ENCODE assay signal across 11 cellular contexts in the genomic region with DNA sequence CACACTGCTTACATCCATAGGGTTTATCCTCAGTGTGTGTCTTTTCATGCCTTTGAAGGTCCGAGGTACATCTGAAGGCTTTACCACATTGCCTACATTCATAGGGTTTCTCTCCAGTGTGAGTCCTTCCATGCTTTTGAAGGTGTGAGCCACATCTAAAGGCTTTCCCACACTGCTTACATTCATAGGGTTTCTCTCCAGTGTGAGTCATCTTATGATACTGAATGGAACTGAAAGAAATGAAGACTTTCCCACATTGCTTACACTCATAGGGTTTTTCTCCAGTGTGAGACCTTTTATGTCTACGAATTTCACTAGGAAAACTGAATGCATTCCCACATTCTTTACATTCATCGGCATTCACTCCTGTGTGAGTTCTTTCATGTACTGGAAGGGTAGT.
"Had no signal": no experiment of that assay in that cellular context is flagged by ENCODE, and none has a peak within 500 bp of the region (broad histone marks: within the 10 kb centered on the region; RNA-seq: fewer than 3 reads in every experiment).

No MANE protein-coding gene starts in this region.

- H3K9me3 ChIP-seq: pancreas, thyroid gland had no signal

- DNase-seq: activated CD4-positive, alpha-beta T cell treated with anti-CD3 and anti-CD28 coated beads, Interleukin-2, amount 50 U/mL, for 4 hours; activated CD8-positive, alpha-beta memory T cell treated with anti-CD3 and anti-CD28 coated beads, Interleukin-2, amount 10 ng/mL, durations not matched to agents 7 days and 5 days; activated effector memory CD4-positive, alpha-beta T cell treated with anti-CD3 and anti-CD28 coated beads, Interleukin-2, amount 50 U/mL, for 16 hours; activated T-cell treated with anti-CD3 and anti-CD28 coated beads, Interleukin-2, amount 50 U/mL, for 24 hours; anterior cingulate cortex; pancreas; small intestine; thyroid gland had no signal

- H3K4me3 ChIP-seq: pancreas, thyroid gland had no signal

- H3K27me3 Mint-ChIP-seq: activated CD8-positive, alpha-beta memory T cell treated with anti-CD3 and anti-CD28 coated beads, Interleukin-2, amount 10 ng/mL, durations not matched to agents 7 days and 5 days; activated naive CD8-positive, alpha-beta T cell; activated T-cell treated with anti-CD3 and anti-CD28 coated beads, Interleukin-2, amount 50 U/mL, for 24 hours had no signal

- H3K27me3 ChIP-seq: pancreas, thyroid gland had no signal

- H3K4me3 Mint-ChIP-seq: activated CD8-positive, alpha-beta memory T cell treated with anti-CD3 and anti-CD28 coated beads, Interleukin-2, amount 10 ng/mL, durations not matched to agents 7 days and 5 days; activated naive CD8-positive, alpha-beta T cell; activated T-cell treated with anti-CD3 and anti-CD28 coated beads, Interleukin-2, amount 50 U/mL, for 24 hours; mesothelial cell of epicardium; T-helper 2 cell treated with Interferon-gamma antibody and Interleukin-4, amounts not matched to agents 5 μg/mL and 100 μg/mL, for 36 hours had no signal

- H3K27ac Mint-ChIP-seq: activated CD8-positive, alpha-beta memory T cell treated with anti-CD3 and anti-CD28 coated beads, Interleukin-2, amount 10 ng/mL, durations not matched to agents 7 days and 5 days; activated naive CD8-positive, alpha-beta T cell; activated T-cell treated with anti-CD3 and anti-CD28 coated beads, Interleukin-2, amount 50 U/mL, for 24 hours; mesothelial cell of epicardium; T-helper 2 cell treated with Interferon-gamma antibody and Interleukin-4, amounts not matched to agents 5 μg/mL and 100 μg/mL, for 36 hours had no signal

- H3K27ac ChIP-seq: pancreas, thyroid gland had no signal

- H3K4me1 ChIP-seq: pancreas, thyroid gland had no signal

- ATAC-seq: activated CD8-positive, alpha-beta memory T cell treated with anti-CD3 and anti-CD28 coated beads, Interleukin-2, amount 10 ng/mL, durations not matched to agents 7 days and 5 days; pancreas had no signal
